In the genomic region with DNA sequence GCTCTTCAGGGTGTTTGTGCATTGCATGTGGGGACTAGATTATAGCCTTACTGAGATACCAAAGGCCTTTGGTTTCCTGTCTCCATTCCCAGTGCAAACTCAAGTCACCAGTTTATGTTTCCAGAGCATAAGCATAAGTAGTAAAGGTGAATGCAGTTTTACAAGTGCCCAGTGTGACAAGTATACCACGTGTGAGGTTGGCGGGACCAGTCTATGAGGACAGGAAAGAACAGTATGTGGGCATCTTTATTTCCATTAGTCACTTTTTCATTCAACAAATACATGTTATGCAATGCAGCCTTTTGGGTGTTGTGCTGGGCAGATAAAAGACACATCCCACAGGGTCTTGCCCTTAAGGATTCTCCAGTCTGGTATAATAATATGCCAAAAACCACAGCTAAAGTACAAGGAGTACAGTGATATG, we compare ENCODE assay signal across 8 cellular contexts.
DNase-seq lines count a peak whose midpoint lies in the region; ATAC-seq, FAIRE-seq and TF ChIP-seq lines count a peak whose summit lies in the region.

No MANE protein-coding gene starts in this region.

- H3K36me3 ChIP-seq in right atrium auricular region = peaks cover 16% of the 10 kb centered on the region

- no peak for TF ChIP-seq CTCF in right atrium auricular region (IDR thresholded peaks at IDR 0.05)

- peak overlapping the region; percentile 99 for H3K27ac Mint-ChIP-seq in activated T-helper 2 cell treated with anti-CD3 and anti-CD28 coated beads, Interferon-gamma antibody, Interleukin-2, Interleukin-4, amounts not matched to agents 10 μg/mL and 5 μg/mL and 100 μg/mL, durations not matched to agents 14 hours and 24 hours and 36 hours
- H3K27ac Mint-ChIP-seq in stimulated activated effector memory CD8-positive, alpha-beta T cell treated with anti-CD3 and anti-CD28 coated beads, Interleukin-12 subunit alpha, Interleukin-12 subunit beta, amount 100 ng/mL, for 72 hours = peak overlapping the region; percentile 100

- peak overlapping the region; percentile 97 to 98 for H3K27ac ChIP-seq in right atrium auricular region

- DNase-seq in LHCN-M2 (ENCODE audit: low read depth) = peak; percentile 66
- DNase-seq in activated T-helper 2 cell treated with anti-CD3 and anti-CD28 coated beads, Interferon-gamma antibody, Interleukin-2, Interleukin-4, amounts not matched to agents 10 μg/mL and 5 μg/mL and 100 μg/mL, durations not matched to agents 14 hours and 24 hours and 36 hours (ENCODE audit: low spot score) = no peak
- no peak for DNase-seq in right atrium auricular region (ENCODE audit: low spot score)
- DNase-seq in stimulated activated effector memory CD8-positive, alpha-beta T cell treated with anti-CD3 and anti-CD28 coated beads, Interleukin-12 subunit alpha, Interleukin-12 subunit beta, amount 100 ng/mL, for 72 hours (ENCODE audit: low spot score in 2 of 2) = peak in 1 of 2 donors; percentile 70
- no peak for DNase-seq in Kasumi-1 (lab: John Stamatoyannopoulos, UW)
- no peak for DNase-seq in RCC 7860 (ENCODE audit: low spot score)

- no peak for FAIRE-seq in RCC 7860 (lab: Jason Lieb, UNC)

- peaks cover 0 to 71% of the 10 kb centered on the region in 2 donors for H3K4me1 ChIP-seq in right atrium auricular region

- H3K36me3 Mint-ChIP-seq in activated T-helper 2 cell treated with anti-CD3 and anti-CD28 coated beads, Interferon-gamma antibody, Interleukin-2, Interleukin-4, amounts not matched to agents 10 μg/mL and 5 μg/mL and 100 μg/mL, durations not matched to agents 14 hours and 24 hours and 36 hours (ENCODE audit: low read depth) = peaks cover 54% of the 10 kb centered on the region
- peaks cover 80% of the 10 kb centered on the region for H3K36me3 Mint-ChIP-seq in stimulated activated effector memory CD8-positive, alpha-beta T cell treated with anti-CD3 and anti-CD28 coated beads, Interleukin-12 subunit alpha, Interleukin-12 subunit beta, amount 100 ng/mL, for 72 hours

- no peaks in the 10 kb centered on the region for H3K9me3 ChIP-seq in right atrium auricular region

- no peaks in the 10 kb centered on the region for H3K9me3 Mint-ChIP-seq in activated T-helper 2 cell treated with anti-CD3 and anti-CD28 coated beads, Interferon-gamma antibody, Interleukin-2, Interleukin-4, amounts not matched to agents 10 μg/mL and 5 μg/mL and 100 μg/mL, durations not matched to agents 14 hours and 24 hours and 36 hours
- no peaks in the 10 kb centered on the region for H3K9me3 Mint-ChIP-seq in stimulated activated effector memory CD8-positive, alpha-beta T cell treated with anti-CD3 and anti-CD28 coated beads, Interleukin-12 subunit alpha, Interleukin-12 subunit beta, amount 100 ng/mL, for 72 hours

- no peaks in the 10 kb centered on the region for H3K27me3 Mint-ChIP-seq in activated T-helper 2 cell treated with anti-CD3 and anti-CD28 coated beads, Interferon-gamma antibody, Interleukin-2, Interleukin-4, amounts not matched to agents 10 μg/mL and 5 μg/mL and 100 μg/mL, durations not matched to agents 14 hours and 24 hours and 36 hours (ENCODE audit: low read depth)

- no peak overlapping the region for H3K4me3 ChIP-seq in right atrium auricular region

- intact Hi-C loops in activated T-helper 2 cell treated with anti-CD3 and anti-CD28 coated beads, Interferon-gamma antibody, Interleukin-2, Interleukin-4, amounts not matched to agents 10 μg/mL and 5 μg/mL and 100 μg/mL, durations not matched to agents 14 hours and 24 hours and 36 hours (cut with micrococcal nuclease) = loop anchor here (1.0 to 10.0 kb wide), 17 partner anchors 10 to 1219 kb away; partner anchors contain the start of genes ARID5B and NRBF2

- ATAC-seq in stimulated activated effector memory CD8-positive, alpha-beta T cell treated with anti-CD3 and anti-CD28 coated beads, Interleukin-12 subunit alpha, Interleukin-12 subunit beta, amount 100 ng/mL, for 72 hours = peak; percentile 53
- ATAC-seq in HG02981 (IDR thresholded peaks at IDR 0.05; ENCODE audit: unreplicated experiment) (no peak), HG03196 (IDR thresholded peaks at IDR 0.05; ENCODE audit: unreplicated experiment) (no peak)

- H3K4me1 Mint-ChIP-seq in activated T-helper 2 cell treated with anti-CD3 and anti-CD28 coated beads, Interferon-gamma antibody, Interleukin-2, Interleukin-4, amounts not matched to agents 10 μg/mL and 5 μg/mL and 100 μg/mL, durations not matched to agents 14 hours and 24 hours and 36 hours (ENCODE audit: low read depth) = peaks cover 83% of the 10 kb centered on the region
- H3K4me1 Mint-ChIP-seq in stimulated activated effector memory CD8-positive, alpha-beta T cell treated with anti-CD3 and anti-CD28 coated beads, Interleukin-12 subunit alpha, Interleukin-12 subunit beta, amount 100 ng/mL, for 72 hours = peaks cover 88% of the 10 kb centered on the region

- peak overlapping the region; percentile 97 for H3K4me3 Mint-ChIP-seq in activated T-helper 2 cell treated with anti-CD3 and anti-CD28 coated beads, Interferon-gamma antibody, Interleukin-2, Interleukin-4, amounts not matched to agents 10 μg/mL and 5 μg/mL and 100 μg/mL, durations not matched to agents 14 hours and 24 hours and 36 hours (ENCODE audit: low read depth)
- peak overlapping the region; percentile 97 for H3K4me3 Mint-ChIP-seq in stimulated activated effector memory CD8-positive, alpha-beta T cell treated with anti-CD3 and anti-CD28 coated beads, Interleukin-12 subunit alpha, Interleukin-12 subunit beta, amount 100 ng/mL, for 72 hours

- H3K27me3 ChIP-seq in right atrium auricular region = no peaks in the 10 kb centered on the region
